In the genomic region with DNA sequence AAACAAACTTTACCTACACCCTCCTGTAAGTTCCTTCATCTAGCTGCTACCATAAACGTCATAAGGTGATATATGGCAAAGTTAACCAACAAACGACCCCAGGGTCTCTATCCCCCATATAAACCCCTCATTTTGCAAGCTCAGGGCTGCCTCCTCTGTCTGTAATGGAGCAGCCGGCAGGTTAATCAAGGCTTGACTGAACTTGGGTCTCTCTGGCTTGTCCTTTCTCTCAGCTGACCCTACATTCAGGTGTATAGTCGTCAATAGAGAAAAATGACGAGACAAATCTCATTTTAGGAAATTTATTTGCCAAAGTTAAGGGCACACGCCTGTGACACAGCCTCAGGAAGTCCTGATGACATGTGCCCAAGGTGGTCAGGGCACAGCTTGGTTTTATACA, we compare ENCODE assay signal across 27 cellular contexts.
A peak's percentile ranks its signal among the peaks of the same experiment; 100 is the strongest.
DNase-seq lines count a peak whose midpoint lies in the region; ATAC-seq and TF ChIP-seq lines count a peak whose summit lies in the region.
"Had no signal": no experiment of that assay in that cellular context is flagged by ENCODE, and none has a peak within 500 bp of the region (broad histone marks: within the 10 kb centered on the region; RNA-seq: fewer than 3 reads in every experiment).

No MANE protein-coding gene starts in this region.

- H3K4me1 ChIP-seq in PC-3 (ENCODE audit: insufficient read depth, low read length) (no peaks in the 10 kb centered on the region), mesendoderm (ENCODE audit: control insufficient read depth, low read depth, low read length) (peaks cover 7% of the 10 kb centered on the region), smooth muscle cell (ENCODE audit: low read depth) (peaks cover 4% of the 10 kb centered on the region)
- H3K4me1 ChIP-seq: SJSA1 had no signal

- ATAC-seq in PC-3 (no peak), GM18517 (IDR thresholded peaks at IDR 0.05; ENCODE audit: unreplicated experiment) (no peak), HG03342 (IDR thresholded peaks at IDR 0.05; ENCODE audit: unreplicated experiment) (no peak)
- ATAC-seq: activated CD4-positive, alpha-beta T cell treated with anti-CD3 and anti-CD28 coated beads for 36 hours; activated CD8-positive, alpha-beta T cell treated with anti-CD3 and anti-CD28 coated beads, Interleukin-2, amount 10 ng/mL, durations not matched to agents 7 days and 5 days; CD8-positive, alpha-beta T cell had no signal

- H3K27ac Mint-ChIP-seq in endothelial cell (ENCODE audit: unreplicated experiment) = peak overlapping the region; percentile 62
- H3K27ac Mint-ChIP-seq: activated CD4-positive, alpha-beta T cell treated with anti-CD3 and anti-CD28 coated beads for 36 hours; activated CD8-positive, alpha-beta T cell treated with anti-CD3 and anti-CD28 coated beads, Interleukin-2, amount 10 ng/mL, durations not matched to agents 7 days and 5 days; activated naive CD8-positive, alpha-beta T cell treated with anti-CD3 and anti-CD28 coated beads for 36 hours; activated T-cell treated with anti-CD3 and anti-CD28 coated beads, Interleukin-2, amount 50 U/mL, for 24 hours; B cell; CD8-positive, alpha-beta T cell; IgD-negative memory B cell; memory B cell had no signal

- H2BK120ac ChIP-seq in mesendoderm (ENCODE audit: low read depth, low read length) = no peak overlapping the region

- H3K4me2 ChIP-seq in PC-3 (ENCODE audit: low read length) (no peak overlapping the region), mesendoderm (ENCODE audit: low read length) (no peak overlapping the region), smooth muscle cell (no peak overlapping the region)

- BruUV-seq in PC-3 (replicated peaks; lab: Mats Ljungman, UMichigan) = TSS peak; percentile 29

- H3K9ac ChIP-seq in PC-3 (ENCODE audit: low read length) (no peak overlapping the region), mesendoderm (ENCODE audit: low read length) (no peak overlapping the region), smooth muscle cell (ENCODE audit: low read depth) (no peak overlapping the region)

- H4K20me1 ChIP-seq in PC-3 (ENCODE audit: low read length) = no peaks in the 10 kb centered on the region
- H4K20me1 ChIP-seq in smooth muscle cell (ENCODE audit: low read depth) = no peaks in the 10 kb centered on the region

- no peak overlapping the region for H3K4me3 Mint-ChIP-seq in endothelial cell (ENCODE audit: unreplicated experiment)
- H3K4me3 Mint-ChIP-seq: activated CD4-positive, alpha-beta T cell treated with anti-CD3 and anti-CD28 coated beads for 36 hours; activated CD8-positive, alpha-beta T cell treated with anti-CD3 and anti-CD28 coated beads, Interleukin-2, amount 10 ng/mL, durations not matched to agents 7 days and 5 days; activated naive CD8-positive, alpha-beta T cell treated with anti-CD3 and anti-CD28 coated beads for 36 hours; activated T-cell treated with anti-CD3 and anti-CD28 coated beads, Interleukin-2, amount 50 U/mL, for 24 hours; B cell; CD8-positive, alpha-beta T cell; IgD-negative memory B cell; memory B cell had no signal

- no CpG with 5 or more reads among the region's 6 CpGs for WGBS in mesendoderm (ENCODE audit: extremely low coverage, insufficient coverage, low lambda C conversion rate)
- 68% methylated on average over 6 of the region's 6 CpGs for WGBS in smooth muscle cell (ENCODE audit: low lambda C conversion rate)

- H3K36me3 Mint-ChIP-seq in endothelial cell (ENCODE audit: low read depth, unreplicated experiment) = peaks cover 4% of the 10 kb centered on the region
- H3K36me3 Mint-ChIP-seq: CD8-positive, alpha-beta T cell had no signal

- no peaks in the 10 kb centered on the region for H3K9me3 Mint-ChIP-seq in endothelial cell (ENCODE audit: unreplicated experiment)
- H3K9me3 Mint-ChIP-seq: CD8-positive, alpha-beta T cell; IgD-negative memory B cell had no signal

- H3K27me3 Mint-ChIP-seq in endothelial cell (ENCODE audit: unreplicated experiment) = peaks cover 4% of the 10 kb centered on the region
- H3K27me3 Mint-ChIP-seq: activated CD4-positive, alpha-beta T cell treated with anti-CD3 and anti-CD28 coated beads for 36 hours; activated naive CD8-positive, alpha-beta T cell treated with anti-CD3 and anti-CD28 coated beads for 36 hours; activated T-cell treated with anti-CD3 and anti-CD28 coated beads, Interleukin-2, amount 50 U/mL, for 24 hours had no signal

- H4K8ac ChIP-seq in mesendoderm (ENCODE audit: low read depth, low read length) = no peak overlapping the region

- no peak overlapping the region for H3K4ac ChIP-seq in mesendoderm (ENCODE audit: low read depth, low read length)

- H3F3A ChIP-seq in PC-3 (ENCODE audit: low read length, unreplicated experiment) (no peaks in the 10 kb centered on the region), smooth muscle cell (ENCODE audit: low read depth) (no peaks in the 10 kb centered on the region)

- intact Hi-C loops in PC-3 (cut with micrococcal nuclease) = loop anchor here (10.0 kb wide), 2 partner anchors 87 to 137 kb away; no protein-coding TSS in a partner anchor

- no peaks in the 10 kb centered on the region for H3K27me3 ChIP-seq in PC-3 (ENCODE audit: low read length)
- no peaks in the 10 kb centered on the region for H3K27me3 ChIP-seq in mesendoderm (ENCODE audit: insufficient read depth, low read length, poor library complexity)
- H3K27me3 ChIP-seq in smooth muscle cell (ENCODE audit: low read depth) = peaks cover 4% of the 10 kb centered on the region
- H3K27me3 ChIP-seq: cardiac muscle cell had no signal

- no peak overlapping the region for H3K23ac ChIP-seq in mesendoderm (ENCODE audit: low read length)

- no peak for DNase-seq in PC-3
- DNase-seq in endothelial cell (ENCODE audit: low spot score) = no peak
- DNase-seq in mesendoderm = no peak
- DNase-seq in smooth muscle cell (lab: John Stamatoyannopoulos, UW; ENCODE audit: unreplicated experiment) = no peak
- no peak for DNase-seq in activated gamma-delta T cell (lab: John Stamatoyannopoulos, UW)
- DNase-seq: activated CD4-positive, alpha-beta T cell treated with anti-CD3 and anti-CD28 coated beads for 36 hours; activated CD8-positive, alpha-beta T cell treated with anti-CD3 and anti-CD28 coated beads, Interleukin-2, amount 10 ng/mL, durations not matched to agents 7 days and 5 days; activated effector memory CD4-positive, alpha-beta T cell treated with anti-CD3 and anti-CD28 coated beads, Interleukin-2, amount 50 U/mL, for 16 hours; activated naive CD8-positive, alpha-beta T cell treated with anti-CD3 and anti-CD28 coated beads for 36 hours; activated T-cell treated with anti-CD3 and anti-CD28 coated beads, Interleukin-2, amount 50 U/mL, for 24 hours; aorta; cortex of kidney; GOT3; hippocampal formation; NCI-H2107; NCI-H774; stimulated activated naive CD4-positive, alpha-beta T cell; T-helper 9 cell had no signal

- H2AFZ ChIP-seq in PC-3 (ENCODE audit: low read length) (no peak overlapping the region), smooth muscle cell (ENCODE audit: low read depth) (no peak overlapping the region)

- H2AK5ac ChIP-seq in mesendoderm (ENCODE audit: low read length) = no peak overlapping the region

- H3K9me2 ChIP-seq in PC-3 (replicated peaks; ENCODE audit: low read length) = no peaks in the 10 kb centered on the region

- no peaks in the 10 kb centered on the region for H3K79me2 ChIP-seq in PC-3 (ENCODE audit: low read length)
- no peaks in the 10 kb centered on the region for H3K79me2 ChIP-seq in mesendoderm (ENCODE audit: control insufficient read depth, insufficient read depth, low read length)
- H3K79me2 ChIP-seq in smooth muscle cell (ENCODE audit: low read depth) = no peaks in the 10 kb centered on the region

- H3K27ac ChIP-seq in PC-3 (ENCODE audit: low read length) (no peak overlapping the region), mesendoderm (ENCODE audit: low read depth, low read length) (peak overlapping the region; percentile 74), smooth muscle cell (ENCODE audit: low read depth) (peak overlapping the region; percentile 42)
- H3K27ac ChIP-seq: cardiac muscle cell, SJSA1 had no signal

- H3K9me3 ChIP-seq in PC-3 (ENCODE audit: low read length) (peaks cover 18% of the 10 kb centered on the region), smooth muscle cell (replicated peaks; ENCODE audit: low read depth) (no peaks in the 10 kb centered on the region)
- H3K9me3 ChIP-seq: suprapubic skin had no signal

- CTCF ChIA-PET in PC-3 (lab: Charles Lee) = no interaction called here

- peak overlapping the region; percentile 97 for H2BK5ac ChIP-seq in mesendoderm (ENCODE audit: low read length)

- peak overlapping the region; percentile 46 for H3K56ac ChIP-seq in mesendoderm (ENCODE audit: low read length)

- TF ChIP-seq CTCF in PC-3 (conservative IDR thresholded peaks at IDR 0.05; ENCODE audit: low read depth, low read length) (no peak), endothelial cell (IDR thresholded peaks at IDR 0.05; ENCODE audit: unreplicated experiment) (no peak), smooth muscle cell (IDR thresholded peaks at IDR 0.05; ENCODE audit: borderline replicate concordance, insufficient read depth, poor library complexity, severe bottlenecking) (no peak)

- no peak overlapping the region for H4K5ac ChIP-seq in mesendoderm (ENCODE audit: low read length)

- H3K4me3 ChIP-seq in PC-3 (ENCODE audit: low read length) (no peak overlapping the region), mesendoderm (ENCODE audit: low read length) (no peak overlapping the region), smooth muscle cell (no peak overlapping the region)
- H3K4me3 ChIP-seq: cardiac muscle cell, SJSA1 had no signal

- H3K36me3 ChIP-seq in PC-3 (ENCODE audit: low read depth, low read length) (no peaks in the 10 kb centered on the region), mesendoderm (ENCODE audit: control insufficient read depth, insufficient read depth, low read length) (no peaks in the 10 kb centered on the region), smooth muscle cell (ENCODE audit: low read depth) (no peaks in the 10 kb centered on the region)
- H3K36me3 ChIP-seq: cardiac muscle cell, SJSA1, suprapubic skin had no signal

- no peaks in the 10 kb centered on the region for H3K79me1 ChIP-seq in mesendoderm (ENCODE audit: low read length)

- POLR2A ChIA-PET in PC-3 (lab: Charles Lee; ENCODE audit: unreplicated experiment) = no interaction called here

- H3K4me1 Mint-ChIP-seq in endothelial cell (ENCODE audit: unreplicated experiment) = peaks cover 25% of the 10 kb centered on the region
- H3K4me1 Mint-ChIP-seq: activated CD4-positive, alpha-beta T cell treated with anti-CD3 and anti-CD28 coated beads for 36 hours; activated naive CD8-positive, alpha-beta T cell treated with anti-CD3 and anti-CD28 coated beads for 36 hours; B cell; IgD-negative memory B cell; memory B cell had no signal

- no peak overlapping the region for H2BK15ac ChIP-seq in mesendoderm (replicated peaks; ENCODE audit: low read depth)

- H3K18ac ChIP-seq in mesendoderm (ENCODE audit: low read length) = peak overlapping the region; percentile 44
